10 cellular contexts compared by ENCODE assay signal in genomic region chr3:172644258-172644657, GRCh38.
"Had no signal": no experiment of that assay in that cellular context is flagged by ENCODE, and none has a peak within 500 bp of the region (broad histone marks: within the 10 kb centered on the region; RNA-seq: fewer than 3 reads in every experiment).

No MANE protein-coding gene starts in this region.

- H2AFZ ChIP-seq: GM23338 had no signal

- H3K4me2 ChIP-seq: GM23338 had no signal

- H3K4me3 ChIP-seq: GM23338, K562 had no signal

- ATAC-seq: GM23338, HCT116, HepG2, K562 had no signal

- H3K27ac ChIP-seq: HL-60 had no signal

- FAIRE-seq: H1, H54, HepG2, K562 had no signal

- DNase-seq: H9, HFFc6, KG1 had no signal
